26 cellular contexts compared by ENCODE assay signal in the genomic region with DNA sequence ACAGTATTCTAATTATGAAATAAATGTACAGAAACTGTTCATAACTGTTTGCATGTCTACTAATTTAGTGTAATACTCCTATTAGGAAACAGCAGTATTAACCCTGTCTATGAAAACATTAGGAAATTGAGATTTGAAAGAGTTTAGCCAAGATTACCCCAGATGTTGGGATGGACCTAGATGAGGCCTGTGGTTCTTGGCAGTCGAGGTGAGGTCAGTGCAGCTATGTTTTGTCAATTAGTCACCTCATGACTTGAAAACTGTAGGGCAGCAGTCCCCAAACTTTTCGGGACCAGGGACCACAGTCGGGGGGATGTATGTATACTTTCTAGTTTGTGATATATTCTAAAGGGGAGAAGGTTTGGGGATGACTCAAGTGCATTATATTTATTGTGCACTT. TPM values are rescaled to one million over a fixed set of nuclear protein-coding genes. Genes with fewer than 3 reads are reported as not detected.
A peak's percentile ranks its signal among the peaks of the same experiment; 100 is the strongest.
DNase-seq lines count a peak whose midpoint lies in the region; ATAC-seq, FAIRE-seq and TF ChIP-seq lines count a peak whose summit lies in the region.
"Had no signal": no experiment of that assay in that cellular context is flagged by ENCODE, and none has a peak within 500 bp of the region (broad histone marks: within the 10 kb centered on the region; RNA-seq: fewer than 3 reads in every experiment).

No MANE protein-coding gene starts in this region.

- WGBS in GM12878 (ENCODE audit: insufficient coverage, insufficient replicate concordance, low lambda C conversion rate, missing lambda C conversion rate): 85% methylated on average over 3 of the region's 3 CpGs

- no peak for FAIRE-seq in GM12878 (lab: Jason Lieb, UNC)

- H3K4me1 ChIP-seq in GM12878 (ENCODE audit: control insufficient read depth, insufficient read depth, low read length): peaks cover 5% of the 10 kb centered on the region; the same call in 1 of the 2 replicates
- H3K4me1 ChIP-seq in GM23338 (ENCODE audit: insufficient read depth): peaks cover 19% of the 10 kb centered on the region; the same call in 1 of the 2 replicates

- in situ Hi-C loops in GM12878 (cut with MboI): no loop called here

- H3K79me2 ChIP-seq in GM12878 (ENCODE audit: control insufficient read depth, insufficient read depth, low read length) (peaks cover 94% of the 10 kb centered on the region), GM23338 (replicated peaks; ENCODE audit: insufficient read depth) (peaks cover 7% of the 10 kb centered on the region)

- no peak overlapping the region for H3K9ac ChIP-seq in GM12878 (ENCODE audit: control insufficient read depth, insufficient read depth, low read length)
- H3K9ac ChIP-seq: BLaER1 treated with 17β-estradiol and CSF1 and Interleukin-3, amounts not matched to agents 10 nM and 100 nM; SK-N-SH had no signal

- peaks cover 57 to 68% of the 10 kb centered on the region in 2 donors for H3K4me1 Mint-ChIP-seq in natural killer cell treated with Interleukin-12 subunit alpha and Interleukin-12 subunit beta and Interleukin-15 and Interleukin-18, amount 100 ng/mL, for 72 hours (ENCODE audit: low read depth in 2 of 2)
- peaks cover 18% of the 10 kb centered on the region for H3K4me1 Mint-ChIP-seq in GM23338
- H3K4me1 Mint-ChIP-seq in activated CD4-positive, alpha-beta T cell treated with anti-CD3 and anti-CD28 coated beads, Interleukin-2, amount 10 ng/mL, durations not matched to agents 7 days and 5 days: peaks cover 60% of the 10 kb centered on the region

- H3K36me3 ChIP-seq in GM12878 (ENCODE audit: control insufficient read depth in 2 of 2, insufficient read depth in 2 of 2, low read length in 1 of 2): peaks cover 0 to 5% of the 10 kb centered on the region in 2 experiments; a peak in 2 of 4 replicates
- no peaks in the 10 kb centered on the region for H3K36me3 ChIP-seq in GM23338 (ENCODE audit: insufficient read depth)
- H3K36me3 ChIP-seq: ascending aorta, lower lobe of right lung, Peyer's patch, upper lobe of right lung had no signal

- no peaks in the 10 kb centered on the region for H3K9me3 ChIP-seq in GM12878 (replicated peaks; ENCODE audit: control insufficient read depth, insufficient read depth, low read length)
- H3K9me3 ChIP-seq: ascending aorta, lower lobe of right lung, Peyer's patch, psoas muscle, SK-N-SH, upper lobe of right lung had no signal

- POLR2A ChIA-PET in GM12878 (lab: Charles Lee): interaction anchor here (0.6 to 7.5 kb wide), 3 partner anchors 20 to 70 kb away, joined by 3 to 65 read pairs (median 3); no protein-coding TSS in a partner anchor
- POLR2A ChIA-PET in activated CD4-positive, alpha-beta T cell treated with anti-CD3 and anti-CD28 coated beads, Interleukin-2, amount 10 ng/mL, durations not matched to agents 7 days and 5 days (lab: Charles Lee): interaction anchor here (0.6 kb wide), 1 partner anchor 69 kb away, joined by 3 read pairs; no protein-coding TSS in a partner anchor

- TF ChIP-seq EP300 in GM12878 (IDR thresholded peaks at IDR 0.05; ENCODE audit: borderline replicate concordance in 1 of 2, control insufficient read depth in 1 of 2, low read depth in 2 of 2, low read length in 2 of 2): no peak

- no peaks in the 10 kb centered on the region for H3K9me3 Mint-ChIP-seq in natural killer cell treated with Interleukin-12 subunit alpha and Interleukin-12 subunit beta and Interleukin-15 and Interleukin-18, amount 100 ng/mL, for 72 hours
- H3K9me3 Mint-ChIP-seq in GM23338: no peaks in the 10 kb centered on the region
- H3K9me3 Mint-ChIP-seq in activated CD4-positive, alpha-beta T cell treated with anti-CD3 and anti-CD28 coated beads, Interleukin-2, amount 10 ng/mL, durations not matched to agents 7 days and 5 days: no peaks in the 10 kb centered on the region
- H3K9me3 Mint-ChIP-seq: activated CD4-positive, alpha-beta memory T cell treated with anti-CD3 and anti-CD28 coated beads for 36 hours; naive B cell had no signal

- TF ChIP-seq RAD21 in GM12878 (IDR thresholded peaks at IDR 0.05; ENCODE audit: insufficient read depth, low read depth, low read length): no peak

- 0 out of 2 replicates have a peak, but pooled peaks cover 3% of the 10 kb centered on the region for H3K9me2 ChIP-seq in GM23338 (ENCODE audit: insufficient read depth)
- H3K9me2 ChIP-seq: SK-N-SH had no signal

- no peaks in the 10 kb centered on the region for H3K27me3 Mint-ChIP-seq in natural killer cell treated with Interleukin-12 subunit alpha and Interleukin-12 subunit beta and Interleukin-15 and Interleukin-18, amount 100 ng/mL, for 72 hours
- peaks cover 9% of the 10 kb centered on the region for H3K27me3 Mint-ChIP-seq in GM23338 (ENCODE audit: insufficient read depth, low read depth, poor library complexity)
- H3K27me3 Mint-ChIP-seq in activated CD4-positive, alpha-beta T cell treated with anti-CD3 and anti-CD28 coated beads, Interleukin-2, amount 10 ng/mL, durations not matched to agents 7 days and 5 days: no peaks in the 10 kb centered on the region
- H3K27me3 Mint-ChIP-seq: activated CD4-positive, alpha-beta memory T cell treated with anti-CD3 and anti-CD28 coated beads for 36 hours; naive B cell had no signal

- peak overlapping the region; percentile 40 for H3K4me3 ChIP-seq in GM12878
- H3K4me3 ChIP-seq in GM23338: no peak overlapping the region
- H3K4me3 ChIP-seq: ascending aorta; BLaER1 treated with 17β-estradiol and CSF1 and Interleukin-3, amounts not matched to agents 10 nM and 100 nM; coronary artery; lower lobe of right lung; Peyer's patch; psoas muscle; upper lobe of right lung had no signal

- BruUV-seq in GM12878 (replicated peaks; lab: Mats Ljungman, UMichigan): TSS peak; percentile 7

- RAD21 ChIA-PET in GM12878 (lab: Charles Lee; ENCODE audit: unreplicated experiment): interaction anchor here (1.3 to 2.4 kb wide), 8 partner anchors 11 to 221 kb away, joined by 3 to 10 read pairs (median 4); no protein-coding TSS in a partner anchor

- TF ChIP-seq CTCF in GM12878 (IDR thresholded peaks at IDR 0.05 in 2 of 3, conservative IDR thresholded peaks at IDR 0.05 in 1 of 3; ENCODE audit: control insufficient read depth in 2 of 3, extremely low read depth in 1 of 3, insufficient read depth in 1 of 3, low read depth in 3 of 3, low read length in 3 of 3) (no peak), GM23338 (conservative IDR thresholded peaks at IDR 0.05; ENCODE audit: low read depth in 2 of 2) (no peak)

- peak overlapping the region; percentile 48 for H3K4me3 Mint-ChIP-seq in natural killer cell treated with Interleukin-12 subunit alpha and Interleukin-12 subunit beta and Interleukin-15 and Interleukin-18, amount 100 ng/mL, for 72 hours
- no peak overlapping the region for H3K4me3 Mint-ChIP-seq in GM23338
- no peak overlapping the region for H3K4me3 Mint-ChIP-seq in activated CD4-positive, alpha-beta T cell treated with anti-CD3 and anti-CD28 coated beads, Interleukin-2, amount 10 ng/mL, durations not matched to agents 7 days and 5 days
- H3K4me3 Mint-ChIP-seq: activated CD4-positive, alpha-beta memory T cell treated with anti-CD3 and anti-CD28 coated beads for 36 hours had no signal

- no peak overlapping the region for H2AFZ ChIP-seq in GM12878 (ENCODE audit: control insufficient read depth, low read depth, low read length)
- no peak overlapping the region for H2AFZ ChIP-seq in GM23338

- H4K20me1 ChIP-seq in GM12878 (ENCODE audit: control insufficient read depth, insufficient read depth) (no peaks in the 10 kb centered on the region; the same call in 1 of the 2 replicates), GM23338 (replicated peaks; ENCODE audit: insufficient read depth) (no peaks in the 10 kb centered on the region)

- H3K27ac ChIP-seq in GM12878 (ENCODE audit: control insufficient read depth, insufficient read depth): no peak overlapping the region
- H3K27ac ChIP-seq in GM23338 (ENCODE audit: low read depth): no peak overlapping the region
- H3K27ac ChIP-seq: ascending aorta; BLaER1 treated with 17β-estradiol and CSF1 and Interleukin-3, amounts not matched to agents 10 nM and 100 nM; coronary artery; lower lobe of right lung; Peyer's patch; psoas muscle; upper lobe of right lung had no signal

- CTCF ChIA-PET in GM12878 (lab: Yijun Ruan, JAX): interaction anchor here (1.0 to 1.9 kb wide), 6 partner anchors 21 to 224 kb away, joined by 3 to 17 read pairs (median 4); no protein-coding TSS in a partner anchor
- CTCF ChIA-PET in activated CD4-positive, alpha-beta T cell treated with anti-CD3 and anti-CD28 coated beads, Interleukin-2, amount 10 ng/mL, durations not matched to agents 7 days and 5 days (lab: Charles Lee): interaction anchor here (1.5 kb wide), 1 partner anchor 71 kb away, joined by 3 read pairs; no protein-coding TSS in a partner anchor

- TF ChIP-seq POLR2A in GM12878 (IDR thresholded peaks at IDR 0.05; ENCODE audit: low read depth, low read length): no peak

- intact Hi-C loops in GM12878 (cut with micrococcal nuclease; ENCODE audit: unreplicated experiment): no loop called here

- H3K27me3 ChIP-seq in GM12878 (replicated peaks in 1 of 2; ENCODE audit: control insufficient read depth in 2 of 2, insufficient read depth in 2 of 2, low read length in 1 of 2) (no peaks in the 10 kb centered on the region), GM23338 (ENCODE audit: insufficient read depth) (peaks cover 23% of the 10 kb centered on the region)
- H3K27me3 ChIP-seq: ascending aorta; BLaER1 treated with 17β-estradiol and CSF1 and Interleukin-3, amounts not matched to agents 10 nM and 100 nM; Peyer's patch; upper lobe of right lung had no signal

- H3F3A ChIP-seq in GM23338 (replicated peaks; ENCODE audit: low read depth): no peaks in the 10 kb centered on the region

- DNase-seq in EL (peak; percentile 37), LHCN-M2 (ENCODE audit: low read depth) (peak; percentile 35), GM12878 (ENCODE audit: low read depth, low spot score) (no peak), GM23338 (ENCODE audit: low spot score) (no peak), DMS114 treated with DMSO at 0.1 percent for 48 hours (lab: John Stamatoyannopoulos, UW; ENCODE audit: unreplicated experiment) (no peak)
- DNase-seq in natural killer cell treated with Interleukin-12 subunit alpha and Interleukin-12 subunit beta and Interleukin-15 and Interleukin-18, amount 100 ng/mL, for 72 hours (ENCODE audit: low spot score): no peak
- no peak for DNase-seq in activated CD4-positive, alpha-beta T cell treated with anti-CD3 and anti-CD28 coated beads, Interleukin-2, amount 10 ng/mL, durations not matched to agents 7 days and 5 days
- DNase-seq: activated CD4-positive, alpha-beta memory T cell treated with anti-CD3 and anti-CD28 coated beads for 36 hours; activated gamma-delta T cell; DMS79; glutamatergic neuron; lower lobe of right lung; MM.1S; naive B cell; NCI-H1930; NCI-H524 treated with DMSO at 0.1 percent for 48 hours; Peyer's patch; psoas muscle; SK-N-SH; stimulated activated CD4-positive, alpha-beta T cell treated with anti-CD3 and anti-CD28 coated beads, Interleukin-12 subunit alpha, Interleukin-12 subunit beta, amount 100 ng/mL, for 4 hours; stimulated activated naive CD4-positive, alpha-beta T cell treated with Interleukin-2 at 50 U/mL for 16 hours; upper lobe of right lung had no signal

- peaks cover 17% of the 10 kb centered on the region for H3K36me3 Mint-ChIP-seq in natural killer cell treated with Interleukin-12 subunit alpha and Interleukin-12 subunit beta and Interleukin-15 and Interleukin-18, amount 100 ng/mL, for 72 hours
- H3K36me3 Mint-ChIP-seq in GM23338 (ENCODE audit: low read depth): no peaks in the 10 kb centered on the region
- peaks cover 54% of the 10 kb centered on the region for H3K36me3 Mint-ChIP-seq in activated CD4-positive, alpha-beta T cell treated with anti-CD3 and anti-CD28 coated beads, Interleukin-2, amount 10 ng/mL, durations not matched to agents 7 days and 5 days (ENCODE audit: low read depth)

- H3K27ac Mint-ChIP-seq in natural killer cell treated with Interleukin-12 subunit alpha and Interleukin-12 subunit beta and Interleukin-15 and Interleukin-18, amount 100 ng/mL, for 72 hours: peak overlapping the region; percentile 38 to 70
- no peak overlapping the region for H3K27ac Mint-ChIP-seq in GM23338
- H3K27ac Mint-ChIP-seq in activated CD4-positive, alpha-beta T cell treated with anti-CD3 and anti-CD28 coated beads, Interleukin-2, amount 10 ng/mL, durations not matched to agents 7 days and 5 days: no peak overlapping the region
- H3K27ac Mint-ChIP-seq: activated CD4-positive, alpha-beta memory T cell treated with anti-CD3 and anti-CD28 coated beads for 36 hours had no signal

- SMC1A ChIA-PET in GM12878 (lab: Charles Lee; ENCODE audit: uncharacterized antibody, unreplicated experiment): interaction anchor here (0.7 to 4.3 kb wide), 14 partner anchors 8 to 202 kb away, joined by 3 to 25 read pairs (median 5); a partner anchor contains a TSS

- H3K4me2 ChIP-seq in GM12878 (ENCODE audit: control insufficient read depth, insufficient read depth): 0 out of 2 replicates have a peak overlapping the region, but pooled peaks have one; percentile 13
- no peak overlapping the region for H3K4me2 ChIP-seq in GM23338
- H3K4me2 ChIP-seq: BLaER1 treated with 17β-estradiol and CSF1 and Interleukin-3, amounts not matched to agents 10 nM and 100 nM; SK-N-SH had no signal

- ATAC-seq in GM12878 (no peak), GM23338 (no peak), HG02973 (IDR thresholded peaks at IDR 0.05; ENCODE audit: unreplicated experiment) (no peak)
- ATAC-seq in natural killer cell treated with Interleukin-12 subunit alpha and Interleukin-12 subunit beta and Interleukin-15 and Interleukin-18, amount 100 ng/mL, for 72 hours: no peak
- ATAC-seq: lower lobe of right lung, psoas muscle, upper lobe of right lung had no signal

RNA-seq across cellular contexts. Expression of a gene that starts 4.7 kb away (rescaled TPM):
- total RNA-seq in LHCN-M2 (2014; rRNA removed) (20.3 and 29.5 TPM in 2 replicates), GM12878 (2014; rRNA removed) (38.5 and 56.2 TPM in 2 replicates), GM12878 (2014; rRNA removed; fragmentation: Illumina TruSeq; extraction: Trizol) (54.9 and 62.3 TPM in 2 replicates), GM12878 (2021) (50.8 and 51.1 TPM in 2 replicates)
- polyA plus RNA-seq in LHCN-M2 (2012): 3.5 TPM
- 410 and 418 TPM in 2 replicates for total RNA-seq in GM12878 (2013; cell fraction: nucleolus; rRNA removed)
- polyA plus RNA-seq in GM12878 (2011; ENCODE audit: low read depth): 12.3 TPM
- polyA plus RNA-seq in GM12878 (2011; rRNA removed) (44.7 and 67.7 TPM in 2 replicates), GM12878 (2014; fragmentation: Illumina TruSeq; extraction: Trizol) (26.1 and 34.4 TPM in 2 replicates), GM12878 (2014; fragmentation: Nextera tagmentation; extraction: Ambion mirVana) (1 to 10 TPM; 5.6 to 7.3 TPM), GM12878 (2014; rRNA removed) (17.1 and 21.0 TPM in 2 replicates), GM12878 (2016; fragmentation: Nextera tagmentation; extraction: Ambion mirVana) (10 to 100 TPM; 23.2 to 23.9 TPM), GM23338 (2016; fragmentation: Nextera tagmentation; extraction: Ambion mirVana) (1.2 and 1.6 TPM in 2 replicates)
- polyA plus RNA-seq in GM12878 (2011; cell fraction: cytosol; rRNA removed): 15.1 and 19.2 TPM in 2 replicates
- polyA plus RNA-seq in GM12878 (2011; cell fraction: nucleus; rRNA removed): 33.3 and 34.8 TPM in 2 replicates
- polyA plus RNA-seq in GM12878 (2012): 22.3 and 26.0 TPM in 2 replicates
- 135 and 161 TPM in 2 replicates for polyA minus RNA-seq in GM12878 (2011; rRNA and poly(A)+ RNA removed)
- 48.5 and 54.1 TPM in 2 replicates for polyA minus RNA-seq in GM12878 (2011; cell fraction: cytosol; rRNA and poly(A)+ RNA removed)
- 74.6 and 109 TPM in 2 replicates for polyA minus RNA-seq in GM12878 (2011; cell fraction: nucleus; rRNA and poly(A)+ RNA removed)
- total RNA-seq in natural killer cell treated with Interleukin-12 subunit alpha and Interleukin-12 subunit beta and Interleukin-15 and Interleukin-18, amount 100 ng/mL, for 72 hours: 100 to 1,000 TPM; 108 to 180 TPM
- 8.3 and 8.5 TPM in 2 replicates for total RNA-seq in GM23338 (2014; rRNA removed; shearing (Covaris generic))
- total RNA-seq in activated CD4-positive, alpha-beta T cell treated with anti-CD3 and anti-CD28 coated beads, Interleukin-2, amount 10 ng/mL, durations not matched to agents 7 days and 5 days: 10 to 100 TPM; 91.4 to 97.2 TPM

Comparison
In these comparisons a context has a peak if more than half of its experiments do, and no peak if none do; other contexts are left out.
1. DNase-seq: peak in EL (single experiment) and LHCN-M2 (single experiment); none in GM12878 (single experiment), natural killer cell treated with Interleukin-12 subunit alpha and Interleukin-12 subunit beta and Interleukin-15 and Interleukin-18, amount 100 ng/mL, for 72 hours (single experiment), GM23338 (single experiment), activated CD4-positive, alpha-beta T cell treated with anti-CD3 and anti-CD28 coated beads, Interleukin-2, amount 10 ng/mL, durations not matched to agents 7 days and 5 days (single experiment) and DMS114 treated with DMSO at 0.1 percent for 48 hours (single experiment).
2. H3K27ac Mint-ChIP-seq: peak in natural killer cell treated with Interleukin-12 subunit alpha and Interleukin-12 subunit beta and Interleukin-15 and Interleukin-18, amount 100 ng/mL, for 72 hours (2 of 2); none in GM23338 (single experiment) and activated CD4-positive, alpha-beta T cell treated with anti-CD3 and anti-CD28 coated beads, Interleukin-2, amount 10 ng/mL, durations not matched to agents 7 days and 5 days (single experiment).